ENCODE assay signal across 29 cellular contexts in the genomic region with DNA sequence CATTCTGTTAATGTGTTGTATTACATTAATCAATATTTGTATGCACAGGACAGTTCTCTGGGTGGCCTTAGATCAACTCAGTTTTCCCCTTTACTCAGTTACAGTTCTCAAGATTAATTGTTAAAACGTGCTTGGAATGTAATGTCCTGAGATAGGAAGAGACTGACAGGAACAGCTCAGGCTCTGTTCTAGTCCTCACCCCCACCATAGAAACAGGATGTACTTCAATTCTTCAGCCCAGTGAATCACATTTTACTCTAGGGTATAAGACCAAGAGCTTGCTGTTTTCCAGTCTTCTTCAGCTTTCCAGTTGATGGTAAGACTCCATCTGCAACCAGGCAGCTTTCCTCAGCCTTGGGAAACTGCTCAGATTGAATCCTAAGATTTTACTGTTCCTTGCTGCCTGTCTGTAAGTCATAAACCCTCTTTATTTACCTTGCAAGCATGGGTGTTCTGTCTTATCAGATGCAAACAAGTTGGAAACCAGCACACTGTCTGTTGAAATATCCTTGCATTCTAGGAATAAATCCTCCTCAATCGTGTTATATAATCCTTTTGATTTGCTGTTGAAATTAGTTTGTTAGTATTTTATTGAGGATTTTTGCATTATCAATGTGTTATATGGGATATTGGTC.
"Had no signal": no experiment of that assay in that cellular context is flagged by ENCODE, and none has a peak within 500 bp of the region (broad histone marks: within the 10 kb centered on the region; RNA-seq: fewer than 3 reads in every experiment).

No MANE protein-coding gene starts in this region.

- H3K4me3 ChIP-seq: adrenal gland, breast epithelium, esophagus muscularis mucosa, gastrocnemius medialis, lower lobe of right lung, sigmoid colon, thyroid gland, upper lobe of right lung had no signal

- H3K9me3 ChIP-seq: adrenal gland, breast epithelium, esophagus muscularis mucosa, gastrocnemius medialis, lower lobe of right lung, sigmoid colon, thyroid gland, upper lobe of right lung had no signal

- H3K27me3 ChIP-seq: adrenal gland, breast epithelium, esophagus muscularis mucosa, gastrocnemius medialis, sigmoid colon, thyroid gland, upper lobe of right lung had no signal

- H3K4me3 Mint-ChIP-seq: activated B cell treated with CpG ODN at 0.5 μM for 24 hours; activated CD4-positive, alpha-beta T cell treated with anti-CD3 and anti-CD28 coated beads for 36 hours; activated naive CD8-positive, alpha-beta T cell; activated T-cell treated with anti-CD3 and anti-CD28 coated beads, Interleukin-2, amount 50 U/mL, for 24 hours; activated T-helper 17 cell treated with anti-CD3 and anti-CD28 coated beads, Interleukin-2, amount 50 U/mL, for 72 hours; central memory CD8-positive, alpha-beta T cell; naive thymus-derived CD4-positive, alpha-beta T cell; neural crest cell had no signal

- H3K9me3 Mint-ChIP-seq: neural crest cell had no signal

- DNase-seq: activated B cell treated with CpG ODN at 0.5 μM for 24 hours; activated CD4-positive, alpha-beta T cell treated with anti-CD3 and anti-CD28 coated beads for 36 hours; activated CD4-positive, alpha-beta T cell treated with anti-CD3 and anti-CD28 coated beads, Interleukin-2, amount 50 U/mL, for 4 hours; activated CD8-positive, alpha-beta memory T cell treated with anti-CD3 and anti-CD28 coated beads for 24 hours; activated CD8-positive, alpha-beta memory T cell treated with anti-CD3 and anti-CD28 coated beads, Interleukin-2, amount 50 U/mL, for 4 hours; activated naive CD4-positive, alpha-beta T cell; activated T-cell treated with anti-CD3 and anti-CD28 coated beads, Interleukin-2, amount 50 U/mL, for 24 hours; adrenal gland; effector memory CD4-positive, alpha-beta T cell; gastrocnemius medialis; hypothalamus; islet precursor cell; left cardiac atrium; lower lobe of right lung; naive thymus-derived CD4-positive, alpha-beta T cell; posterior cingulate gyrus; sigmoid colon; stimulated activated CD4-positive, alpha-beta T cell treated with anti-CD3 and anti-CD28 coated beads, Interleukin-4, amount 100 ng/mL, for 1 hour; stimulated activated naive CD4-positive, alpha-beta T cell treated with Interleukin-2 at 50 U/mL for 16 hours; T-helper 1 cell; T-helper 9 cell; thyroid gland; upper lobe of right lung had no signal

- H3K27ac ChIP-seq: adrenal gland, breast epithelium, esophagus muscularis mucosa, gastrocnemius medialis, lower lobe of right lung, sigmoid colon, thyroid gland, upper lobe of right lung had no signal

- H3K4me1 ChIP-seq: adrenal gland, breast epithelium, esophagus muscularis mucosa, gastrocnemius medialis, lower lobe of right lung, sigmoid colon, thyroid gland, upper lobe of right lung had no signal

- H3K36me3 Mint-ChIP-seq: activated naive CD8-positive, alpha-beta T cell; naive thymus-derived CD4-positive, alpha-beta T cell had no signal

- H3K4me1 Mint-ChIP-seq: activated B cell treated with CpG ODN at 0.5 μM for 24 hours; activated CD4-positive, alpha-beta T cell treated with anti-CD3 and anti-CD28 coated beads for 36 hours; activated T-helper 17 cell treated with anti-CD3 and anti-CD28 coated beads, Interleukin-2, amount 50 U/mL, for 72 hours; central memory CD8-positive, alpha-beta T cell; naive thymus-derived CD4-positive, alpha-beta T cell; neural crest cell had no signal

- H3K27me3 Mint-ChIP-seq: activated B cell treated with CpG ODN at 0.5 μM for 24 hours; activated CD4-positive, alpha-beta T cell treated with anti-CD3 and anti-CD28 coated beads for 36 hours; activated naive CD8-positive, alpha-beta T cell; activated T-cell treated with anti-CD3 and anti-CD28 coated beads, Interleukin-2, amount 50 U/mL, for 24 hours; activated T-helper 17 cell treated with anti-CD3 and anti-CD28 coated beads, Interleukin-2, amount 50 U/mL, for 72 hours; central memory CD8-positive, alpha-beta T cell; naive thymus-derived CD4-positive, alpha-beta T cell had no signal

- H3K27ac Mint-ChIP-seq: activated B cell treated with CpG ODN at 0.5 μM for 24 hours; activated CD4-positive, alpha-beta T cell treated with anti-CD3 and anti-CD28 coated beads for 36 hours; activated naive CD8-positive, alpha-beta T cell; activated T-cell treated with anti-CD3 and anti-CD28 coated beads, Interleukin-2, amount 50 U/mL, for 24 hours; activated T-helper 17 cell treated with anti-CD3 and anti-CD28 coated beads, Interleukin-2, amount 50 U/mL, for 72 hours; naive thymus-derived CD4-positive, alpha-beta T cell had no signal

- H3K36me3 ChIP-seq: adrenal gland, breast epithelium, esophagus muscularis mucosa, gastrocnemius medialis, lower lobe of right lung, sigmoid colon, thyroid gland, upper lobe of right lung had no signal

- ATAC-seq: activated CD4-positive, alpha-beta T cell treated with anti-CD3 and anti-CD28 coated beads for 36 hours; activated T-helper 17 cell treated with anti-CD3 and anti-CD28 coated beads, Interleukin-2, amount 50 U/mL, for 72 hours; gastrocnemius medialis; left cardiac atrium; lower lobe of right lung; naive thymus-derived CD4-positive, alpha-beta T cell; upper lobe of right lung had no signal
